In genomic region chr9:133592731-133593409, GRCh38 we compare ENCODE assay signal across 14 cellular contexts. TPM values are rescaled to one million over a fixed set of nuclear protein-coding genes. Genes with fewer than 3 reads are reported as not detected.
DNase-seq lines count a peak whose midpoint lies in the region; ATAC-seq and TF ChIP-seq lines count a peak whose summit lies in the region.
"Had no signal": no experiment of that assay in that cellular context is flagged by ENCODE, and none has a peak within 500 bp of the region (broad histone marks: within the 10 kb centered on the region; RNA-seq: fewer than 3 reads in every experiment).

No MANE protein-coding gene starts in this region.

- TF ChIP-seq CTCF in C4-2B (conservative IDR thresholded peaks at IDR 0.05), result peak; percentile 55
- peak; percentile 27 for TF ChIP-seq CTCF in GM13977 (IDR thresholded peaks at IDR 0.05; ENCODE audit: extremely low read depth, insufficient read depth, missing control alignments)
- peak; percentile 43; the same call in 1 of the 2 replicates for TF ChIP-seq CTCF in WERI-Rb-1 (IDR thresholded peaks at IDR 0.05; ENCODE audit: low read depth, low read length)
- peak; percentile 28 for TF ChIP-seq CTCF in fibroblast of villous mesenchyme (IDR thresholded peaks at IDR 0.05; ENCODE audit: insufficient read depth, low read depth, low read length)

- H3K36me3 ChIP-seq in WERI-Rb-1, result no peaks in the 10 kb centered on the region

- no peak overlapping the region for H3K27ac ChIP-seq in C4-2B
- H3K27ac ChIP-seq in WERI-Rb-1, result no peak overlapping the region

- DNase-seq in GM13977 (ENCODE audit: low spot score) (no peak), WERI-Rb-1 (no peak), fibroblast of villous mesenchyme (ENCODE audit: low read depth) (no peak), occipital lobe (lab: John Stamatoyannopoulos, UW) (no peak), left lobe of liver (ENCODE audit: low spot score) (no peak)
- DNase-seq: activated CD4-positive, CD25-positive, alpha-beta regulatory T cell; CD4-positive, alpha-beta memory T cell; islet precursor cell; NCI-H1105 treated with DMSO at 0.1 percent for 48 hours; retina; SIG-M5 had no signal

- peaks cover 4% of the 10 kb centered on the region for H3K9me3 ChIP-seq in WERI-Rb-1 (ENCODE audit: severe bottlenecking)

- H3K4me3 ChIP-seq in WERI-Rb-1 (ENCODE audit: low read depth, low read length) (no peak overlapping the region), fibroblast of villous mesenchyme (ENCODE audit: low read depth, low read length) (no peak overlapping the region)

- in situ Hi-C loops in GM13977 (cut with MboI; ENCODE audit: low pct_unique_long_range_greater_than_20kb, low sequenced_read_pairs, unreplicated experiment), result no loop called here

- H3K27me3 ChIP-seq in WERI-Rb-1 (ENCODE audit: insufficient read depth, low read depth, severe bottlenecking), result no peaks in the 10 kb centered on the region

- ATAC-seq in GM18873 (IDR thresholded peaks at IDR 0.05; ENCODE audit: low FRiP score, unreplicated experiment) (no peak), GM19324 (IDR thresholded peaks at IDR 0.05; ENCODE audit: low FRiP score, unreplicated experiment) (no peak), left lobe of liver (no peak)

RNA-seq across cellular contexts. Expression of gene FAM163B, which starts 16.3 kb away (rescaled TPM):
- total RNA-seq in fibroblast of villous mesenchyme (not detected in 2 replicates), occipital lobe (16.5 TPM), left lobe of liver (2.8 TPM)
- total RNA-seq: CD4-positive, alpha-beta memory T cell had no signal

RNA-seq across cellular contexts. Expression of gene DBH, which starts 43.3 kb away (rescaled TPM):
- not detected in 2 replicates for total RNA-seq in fibroblast of villous mesenchyme
- total RNA-seq in occipital lobe, result not detected
- total RNA-seq in left lobe of liver, result 16.7 TPM

RNA-seq across cellular contexts. Expression of gene ADAMTSL2, which starts 58.4 kb away (rescaled TPM):
- total RNA-seq in fibroblast of villous mesenchyme (under 0.01 and 0.32 TPM in 2 replicates), occipital lobe (3.3 TPM), left lobe of liver (18.0 TPM)

Comparison
In these comparisons a context has a peak if more than half of its experiments do, and no peak if none do; other contexts are left out.
1. RNA of gene DBH, which starts 43.3 kb away (total RNA-seq): 16.7 TPM in left lobe of liver (single experiment); not detected in fibroblast of villous mesenchyme and not detected in occipital lobe (single experiment); every median in the first group is over 10 times any median in the second.
2. Peak in every context shown above with its lines, with median percentiles within 50 percentile points of each other: CTCF ChIP-seq.